In genomic region chr14:69395929-69396328, GRCh38 we compare ENCODE assay signal across 18 cellular contexts. TPM values are rescaled to one million over a fixed set of nuclear protein-coding genes. Genes with fewer than 3 reads are reported as not detected.
DNase-seq lines count a peak whose midpoint lies in the region; ATAC-seq and TF ChIP-seq lines count a peak whose summit lies in the region.
"Had no signal": no experiment of that assay in that cellular context is flagged by ENCODE, and none has a peak within 500 bp of the region (broad histone marks: within the 10 kb centered on the region; RNA-seq: fewer than 3 reads in every experiment).

No MANE protein-coding gene starts in this region.

- no peaks in the 10 kb centered on the region for H3K27me3 Mint-ChIP-seq in natural killer cell treated with Interleukin-12 subunit alpha and Interleukin-12 subunit beta and Interleukin-15 and Interleukin-18, amount 100 ng/mL, for 72 hours
- H3K27me3 Mint-ChIP-seq in natural killer cell (ENCODE audit: low read depth in 2 of 2) (no peaks in the 10 kb centered on the region), type B pancreatic cell (no peaks in the 10 kb centered on the region)
- no peaks in the 10 kb centered on the region for H3K27me3 Mint-ChIP-seq in central memory CD8-positive, alpha-beta T cell
- H3K27me3 Mint-ChIP-seq: effector memory CD8-positive, alpha-beta T cell had no signal

- POLR2A ChIA-PET in PC-3 (lab: Charles Lee; ENCODE audit: unreplicated experiment) = no interaction called here

- BruUV-seq in PC-3 (replicated peaks; lab: Mats Ljungman, UMichigan) = no TSS peak

- CTCF ChIA-PET in PC-3 (lab: Charles Lee) = no interaction called here

- H3K27ac ChIP-seq in PC-3 (ENCODE audit: low read length) = no peak overlapping the region
- H3K27ac ChIP-seq: body of pancreas, C4-2B had no signal

- peak overlapping the region in 1 of 2 donors; percentile 100 for H3K27ac Mint-ChIP-seq in natural killer cell treated with Interleukin-12 subunit alpha and Interleukin-12 subunit beta and Interleukin-15 and Interleukin-18, amount 100 ng/mL, for 72 hours
- H3K27ac Mint-ChIP-seq in natural killer cell (peak overlapping the region in 1 of 2 donors; percentile 100), type B pancreatic cell (no peak overlapping the region)
- H3K27ac Mint-ChIP-seq in central memory CD8-positive, alpha-beta T cell (ENCODE audit: low read depth) = peak overlapping the region; percentile 29

- TF ChIP-seq CTCF in natural killer cell (IDR thresholded peaks at IDR 0.05) (no peak), PC-3 (conservative IDR thresholded peaks at IDR 0.05; ENCODE audit: low read depth, low read length) (no peak), type B pancreatic cell (conservative IDR thresholded peaks at IDR 0.05) (no peak)

- peaks cover 49% of the 10 kb centered on the region for H3K36me3 ChIP-seq in PC-3 (ENCODE audit: low read depth, low read length)

- no peaks in the 10 kb centered on the region for H3K9me3 ChIP-seq in PC-3 (ENCODE audit: low read length)
- H3K9me3 ChIP-seq: body of pancreas, HAP-1 had no signal

- intact Hi-C loops in natural killer cell (cut with micrococcal nuclease) = loop anchor here (5.0 kb wide), 2 partner anchors 244 to 1926 kb away; partner anchors contain the start of genes DCAF5 and SIPA1L1
- intact Hi-C loops in PC-3 (cut with micrococcal nuclease) = loop anchor here (5.0 kb wide), 1 partner anchor 176 kb away; the partner anchor contains the start of gene CCDC177

- H3K9me3 Mint-ChIP-seq in natural killer cell treated with Interleukin-12 subunit alpha and Interleukin-12 subunit beta and Interleukin-15 and Interleukin-18, amount 100 ng/mL, for 72 hours = no peaks in the 10 kb centered on the region
- no peaks in the 10 kb centered on the region for H3K9me3 Mint-ChIP-seq in natural killer cell
- H3K9me3 Mint-ChIP-seq in central memory CD8-positive, alpha-beta T cell = no peaks in the 10 kb centered on the region
- H3K9me3 Mint-ChIP-seq in type B pancreatic cell = no peaks in the 10 kb centered on the region
- H3K9me3 Mint-ChIP-seq: effector memory CD8-positive, alpha-beta T cell had no signal

- peaks cover 54% of the 10 kb centered on the region for H4K20me1 ChIP-seq in PC-3 (ENCODE audit: low read length)

- H3K36me3 Mint-ChIP-seq in natural killer cell treated with Interleukin-12 subunit alpha and Interleukin-12 subunit beta and Interleukin-15 and Interleukin-18, amount 100 ng/mL, for 72 hours = peaks cover 43% of the 10 kb centered on the region
- H3K36me3 Mint-ChIP-seq in natural killer cell (peaks cover 24% of the 10 kb centered on the region), type B pancreatic cell (peaks cover 32% of the 10 kb centered on the region)
- peaks cover 73% of the 10 kb centered on the region for H3K36me3 Mint-ChIP-seq in central memory CD8-positive, alpha-beta T cell (ENCODE audit: insufficient read depth)

- H3K9me2 ChIP-seq in PC-3 (replicated peaks; ENCODE audit: low read length) = no peaks in the 10 kb centered on the region

- no peak for ATAC-seq in natural killer cell treated with Interleukin-12 subunit alpha and Interleukin-12 subunit beta and Interleukin-15 and Interleukin-18, amount 100 ng/mL, for 72 hours
- ATAC-seq in natural killer cell = no peak
- ATAC-seq in PC-3 = no peak
- no peak for ATAC-seq in central memory CD8-positive, alpha-beta T cell (replicated peaks; ENCODE audit: extremely low read depth, poor library complexity, severe bottlenecking)
- no peak for ATAC-seq in HG02798 (IDR thresholded peaks at IDR 0.05; ENCODE audit: poor library complexity, unreplicated experiment)
- ATAC-seq: body of pancreas; effector memory CD8-positive, alpha-beta T cell had no signal

- peak overlapping the region; percentile 91 for H3K4me3 ChIP-seq in PC-3 (ENCODE audit: low read length)
- H3K4me3 ChIP-seq: body of pancreas had no signal

- no peak overlapping the region for H2AFZ ChIP-seq in PC-3 (ENCODE audit: low read length)

- no peak for DNase-seq in natural killer cell treated with Interleukin-12 subunit alpha and Interleukin-12 subunit beta and Interleukin-15 and Interleukin-18, amount 100 ng/mL, for 72 hours (ENCODE audit: low spot score)
- DNase-seq in natural killer cell (no peak), PC-3 (no peak), type B pancreatic cell (ENCODE audit: extremely low spot score, unreplicated experiment) (no peak), AML-193 (lab: John Stamatoyannopoulos, UW) (no peak), NCI-H2196 (lab: John Stamatoyannopoulos, UW; ENCODE audit: unreplicated experiment) (no peak)
- no peak for DNase-seq in central memory CD8-positive, alpha-beta T cell (ENCODE audit: low spot score in 2 of 2)
- DNase-seq: activated CD8-positive, alpha-beta memory T cell treated with anti-CD3 and anti-CD28 coated beads, Interleukin-2, amount 50 U/mL, for 48 hours; body of pancreas; effector memory CD8-positive, alpha-beta T cell; GF-D8; NCI-H1092 treated with DMSO at 0.1 percent for 48 hours; NCI-H345; RPMI8226; stimulated activated CD4-positive, alpha-beta T cell treated with anti-CD3 and anti-CD28 coated beads, Interleukin-4, amount 100 ng/mL, for 4 hours had no signal

- H3K4me1 Mint-ChIP-seq in natural killer cell treated with Interleukin-12 subunit alpha and Interleukin-12 subunit beta and Interleukin-15 and Interleukin-18, amount 100 ng/mL, for 72 hours (ENCODE audit: low read depth in 2 of 2) = peaks cover 45 to 70% of the 10 kb centered on the region in 2 donors
- H3K4me1 Mint-ChIP-seq in natural killer cell = peaks cover 67 to 76% of the 10 kb centered on the region in 2 donors
- H3K4me1 Mint-ChIP-seq in central memory CD8-positive, alpha-beta T cell = peaks cover 82% of the 10 kb centered on the region
- H3K4me1 Mint-ChIP-seq in type B pancreatic cell (ENCODE audit: unreplicated experiment) = peaks cover 33% of the 10 kb centered on the region

- peak overlapping the region; percentile 93 for H3K4me3 Mint-ChIP-seq in natural killer cell treated with Interleukin-12 subunit alpha and Interleukin-12 subunit beta and Interleukin-15 and Interleukin-18, amount 100 ng/mL, for 72 hours
- H3K4me3 Mint-ChIP-seq in natural killer cell (no peak overlapping the region), type B pancreatic cell (peak overlapping the region; percentile 42)
- H3K4me3 Mint-ChIP-seq in central memory CD8-positive, alpha-beta T cell = no peak overlapping the region

- H3K4me1 ChIP-seq in PC-3 (ENCODE audit: insufficient read depth, low read length) = peaks cover 22% of the 10 kb centered on the region

- H3K4me2 ChIP-seq in PC-3 (ENCODE audit: low read length) = peak overlapping the region; percentile 91

- no peaks in the 10 kb centered on the region for H3K27me3 ChIP-seq in PC-3 (ENCODE audit: low read length)
- H3K27me3 ChIP-seq: body of pancreas had no signal

- no peaks in the 10 kb centered on the region for H3F3A ChIP-seq in PC-3 (ENCODE audit: low read length, unreplicated experiment)

- H3K9ac ChIP-seq in PC-3 (ENCODE audit: low read length) = no peak overlapping the region; the same call in 1 of the 2 replicates

- H3K79me2 ChIP-seq in PC-3 (ENCODE audit: low read length) = peaks cover 98% of the 10 kb centered on the region

RNA-seq across cellular contexts. Expression of gene ERH, which starts 2.2 kb away (rescaled TPM):
- total RNA-seq in natural killer cell treated with Interleukin-12 subunit alpha and Interleukin-12 subunit beta and Interleukin-15 and Interleukin-18, amount 100 ng/mL, for 72 hours = 100 to 1,000 TPM; 227 to 233 TPM
- total RNA-seq in natural killer cell = 100 to 1,000 TPM; 103 to 120 (median 113) TPM
- total RNA-seq in PC-3 (2014; rRNA removed) = 128 and 132 TPM in 2 replicates
- total RNA-seq in type B pancreatic cell (ENCODE audit: low replicate concordance) = 238 and 308 TPM in 2 replicates

RNA-seq across cellular contexts. Expression of gene SLC39A9, which starts 2.6 kb away (rescaled TPM):
- 10 to 100 TPM; 59.5 to 62.2 TPM for total RNA-seq in natural killer cell treated with Interleukin-12 subunit alpha and Interleukin-12 subunit beta and Interleukin-15 and Interleukin-18, amount 100 ng/mL, for 72 hours
- total RNA-seq in natural killer cell = 10 to 100 TPM; 30.9 to 34.6 (median 33.0) TPM
- 74.9 and 80.8 TPM in 2 replicates for total RNA-seq in PC-3 (2014; rRNA removed)
- 60.9 and 74.8 TPM in 2 replicates for total RNA-seq in type B pancreatic cell (ENCODE audit: low replicate concordance)

Comparison
In these comparisons a context has a peak if more than half of its experiments do, and no peak if none do; other contexts are left out.
1. H3K4me3 Mint-ChIP-seq: peak in natural killer cell treated with Interleukin-12 subunit alpha and Interleukin-12 subunit beta and Interleukin-15 and Interleukin-18, amount 100 ng/mL, for 72 hours (single experiment) and type B pancreatic cell (single experiment); none in natural killer cell (single experiment) and central memory CD8-positive, alpha-beta T cell (single experiment).